Comparison of ENCODE assay signal across 31 cellular contexts in genomic region chr2:158817596-158817995, GRCh38. TPM values are rescaled to one million over a fixed set of nuclear protein-coding genes. Genes with fewer than 3 reads are reported as not detected.
DNase-seq lines count a peak whose midpoint lies in the region; ATAC-seq and TF ChIP-seq lines count a peak whose summit lies in the region.
"Had no signal": no experiment of that assay in that cellular context is flagged by ENCODE, and none has a peak within 500 bp of the region (broad histone marks: within the 10 kb centered on the region; RNA-seq: fewer than 3 reads in every experiment).

No MANE protein-coding gene starts in this region.

- H3K36me3 ChIP-seq in Loucy (ENCODE audit: insufficient read depth, low read length) = no peaks in the 10 kb centered on the region
- H3K36me3 ChIP-seq in upper lobe of right lung = no peaks in the 10 kb centered on the region
- no peaks in the 10 kb centered on the region for H3K36me3 ChIP-seq in psoas muscle (ENCODE audit: insufficient read depth in 1 of 2, low read depth in 1 of 2)
- H3K36me3 ChIP-seq: lower lobe of right lung, thoracic aorta had no signal

- H3K9ac ChIP-seq in Loucy (ENCODE audit: low read depth, low read length, poor library complexity, severe bottlenecking) = no peak overlapping the region

- intact Hi-C loops in upper lobe of right lung (cut with DNase I) = no loop called here
- intact Hi-C loops in psoas muscle (cut with DNase I) = no loop called here

- DNase-seq in AG09309 (ENCODE audit: low read depth) = peak; percentile 11
- DNase-seq in choroid plexus epithelial cell (ENCODE audit: low read depth) = peak; percentile 21
- DNase-seq in NCI-H146 treated with DMSO at 0.1 percent for 48 hours (lab: John Stamatoyannopoulos, UW; ENCODE audit: unreplicated experiment) = no peak
- no peak for DNase-seq in upper lobe of right lung
- DNase-seq in psoas muscle = no peak
- DNase-seq in HuH-7.5 (ENCODE audit: low spot score) = no peak
- DNase-seq: activated B cell treated with CpG ODN at 0.5 μM for 24 hours; activated CD4-positive, alpha-beta T cell treated with anti-CD3 and anti-CD28 coated beads, Interleukin-2, amount 50 U/mL, for 48 hours; activated gamma-delta T cell; central memory CD4-positive, alpha-beta T cell; COR-L47; DMS79 treated with DMSO at 0.1 percent for 48 hours; islet precursor cell; KBM-7; lower lobe of right lung; mucosa of descending colon; MV-4-11; NCI-H187 treated with DMSO at 0.1 percent for 48 hours; NCI-H2227 treated with DMSO at 0.1 percent for 48 hours; NCI-H82; stimulated activated CD4-positive, alpha-beta T cell treated with anti-CD3 and anti-CD28 coated beads, Interleukin-2, amount 100 ng/mL, for 48 hours; stimulated activated naive B cell treated with anti-CD40 and anti-IgM and Interleukin-4, amounts not matched to agents 10 μg/mL and 1 μg/mL and 100 μg/mL, for 72 hours had no signal

- H3F3A ChIP-seq in Loucy (ENCODE audit: low read depth) = no peaks in the 10 kb centered on the region

- H3K4me3 ChIP-seq in AG09309 (ENCODE audit: control insufficient read depth, low read depth, low read length) (no peak overlapping the region), Loucy (ENCODE audit: low read length, poor library complexity, severe bottlenecking) (no peak overlapping the region), choroid plexus epithelial cell (ENCODE audit: low read depth, low read length) (no peak overlapping the region), upper lobe of right lung (no peak overlapping the region), psoas muscle (no peak overlapping the region)
- H3K4me3 ChIP-seq: GM23338, lower lobe of right lung, mucosa of descending colon, thoracic aorta had no signal

- TF ChIP-seq CTCF in AG09309 (IDR thresholded peaks at IDR 0.05; ENCODE audit: control insufficient read depth, insufficient read depth, low read depth, low read length, missing control alignments) (no peak), Loucy (conservative IDR thresholded peaks at IDR 0.05; ENCODE audit: low read length) (no peak), choroid plexus epithelial cell (conservative IDR thresholded peaks at IDR 0.05; ENCODE audit: low read depth, low read length) (no peak), nephron (IDR thresholded peaks at IDR 0.05; ENCODE audit: unreplicated experiment in 3 of 3) (no peak), upper lobe of right lung (IDR thresholded peaks at IDR 0.05) (no peak), psoas muscle (IDR thresholded peaks at IDR 0.05) (no peak)

- no peaks in the 10 kb centered on the region for H3K36me3 Mint-ChIP-seq in nephron (ENCODE audit: low read depth)
- H3K36me3 Mint-ChIP-seq: stimulated activated naive B cell treated with anti-CD40 and anti-IgM and Interleukin-4, amounts not matched to agents 10 μg/mL and 1 μg/mL and 100 μg/mL, for 72 hours had no signal

- H3K9me2 ChIP-seq in Loucy (replicated peaks; ENCODE audit: low read depth, low read length) = no peaks in the 10 kb centered on the region

- no peaks in the 10 kb centered on the region for H3K9me3 Mint-ChIP-seq in nephron
- H3K9me3 Mint-ChIP-seq: activated B cell treated with CpG ODN at 0.5 μM for 24 hours; GM23338; T-helper 2 cell treated with Interferon-gamma antibody and Interleukin-4, amounts not matched to agents 5 μg/mL and 100 μg/mL, for 36 hours had no signal

- H3K27ac ChIP-seq in upper lobe of right lung (no peak overlapping the region), psoas muscle (no peak overlapping the region)
- H3K27ac ChIP-seq: lower lobe of right lung, thoracic aorta had no signal

- peaks cover 78% of the 10 kb centered on the region for H3K4me1 Mint-ChIP-seq in nephron
- H3K4me1 Mint-ChIP-seq: activated B cell treated with CpG ODN at 0.5 μM for 24 hours; stimulated activated naive B cell treated with anti-CD40 and anti-IgM and Interleukin-4, amounts not matched to agents 10 μg/mL and 1 μg/mL and 100 μg/mL, for 72 hours had no signal

- WGBS in psoas muscle, 3 donors = 53 to 63% (median 60%) methylated on average over 3 of the region's 3 CpGs

- peak overlapping the region; percentile 17 to 47 (median 27) for H3K27ac Mint-ChIP-seq in nephron
- H3K27ac Mint-ChIP-seq: activated B cell treated with CpG ODN at 0.5 μM for 24 hours; GM23338; stimulated activated naive B cell treated with anti-CD40 and anti-IgM and Interleukin-4, amounts not matched to agents 10 μg/mL and 1 μg/mL and 100 μg/mL, for 72 hours; T-helper 2 cell treated with Interferon-gamma antibody and Interleukin-4, amounts not matched to agents 5 μg/mL and 100 μg/mL, for 36 hours had no signal

- H3K27me3 ChIP-seq in Loucy (ENCODE audit: insufficient read depth, low read length, poor library complexity, severe bottlenecking) (no peaks in the 10 kb centered on the region), upper lobe of right lung (no peaks in the 10 kb centered on the region), psoas muscle (ENCODE audit: insufficient read depth in 3 of 3, low read length in 2 of 3) (no peaks in the 10 kb centered on the region)

- H3K4me3 Mint-ChIP-seq in nephron = no peak overlapping the region
- H3K4me3 Mint-ChIP-seq: activated B cell treated with CpG ODN at 0.5 μM for 24 hours; GM23338; stimulated activated naive B cell treated with anti-CD40 and anti-IgM and Interleukin-4, amounts not matched to agents 10 μg/mL and 1 μg/mL and 100 μg/mL, for 72 hours; T-helper 2 cell treated with Interferon-gamma antibody and Interleukin-4, amounts not matched to agents 5 μg/mL and 100 μg/mL, for 36 hours had no signal

- H3K4me2 ChIP-seq in Loucy (ENCODE audit: low read depth, low read length, poor library complexity, severe bottlenecking) = peak overlapping the region; percentile 27
- H3K4me2 ChIP-seq: GM23338 had no signal

- H2AFZ ChIP-seq in Loucy (ENCODE audit: low read length) = no peak overlapping the region
- H2AFZ ChIP-seq: GM23338 had no signal

- no peaks in the 10 kb centered on the region for H3K79me2 ChIP-seq in Loucy (ENCODE audit: insufficient read depth, low read length)

- H3K27me3 Mint-ChIP-seq in nephron (ENCODE audit: low read depth) = no peaks in the 10 kb centered on the region

- H3K9me3 ChIP-seq in Loucy (ENCODE audit: insufficient read depth, low read depth, low read length) (no peaks in the 10 kb centered on the region), upper lobe of right lung (no peaks in the 10 kb centered on the region), psoas muscle (no peaks in the 10 kb centered on the region)
- H3K9me3 ChIP-seq: lower lobe of right lung, mucosa of descending colon, thoracic aorta had no signal

- peaks cover 11% of the 10 kb centered on the region for H3K4me1 ChIP-seq in Loucy (ENCODE audit: insufficient read depth, low read length, poor library complexity, severe bottlenecking)
- H3K4me1 ChIP-seq in upper lobe of right lung = no peaks in the 10 kb centered on the region
- H3K4me1 ChIP-seq in psoas muscle = no peaks in the 10 kb centered on the region
- H3K4me1 ChIP-seq: lower lobe of right lung had no signal

- no peaks in the 10 kb centered on the region for H4K20me1 ChIP-seq in Loucy (ENCODE audit: insufficient read depth, low read length, poor library complexity, severe bottlenecking)

- ATAC-seq in upper lobe of right lung = no peak
- no peak for ATAC-seq in psoas muscle
- ATAC-seq: GM23338; lower lobe of right lung; mucosa of descending colon; stimulated activated naive B cell treated with anti-CD40 and anti-IgM and Interleukin-4, amounts not matched to agents 10 μg/mL and 1 μg/mL and 100 μg/mL, for 72 hours had no signal

RNA-seq across cellular contexts. Expression of gene DAPL1, which starts 22.5 kb away (rescaled TPM):
- total RNA-seq in upper lobe of right lung (not detected), psoas muscle (not detected)
- not detected for polyA plus RNA-seq in psoas muscle
- total RNA-seq: A172, activated B cell treated with CpG ODN at 0.5 μM for 24 hours, frontal cortex, GM23338, lower lobe of right lung, pulmonary artery endothelial cell, thoracic aorta had no signal
- polyA plus RNA-seq: BJ, GM23338 had no signal

Comparison
In these comparisons a context has a peak if more than half of its experiments do, and no peak if none do; other contexts are left out.
1. DNase-seq: peak in AG09309 (single experiment) and choroid plexus epithelial cell (single experiment); none in NCI-H146 treated with DMSO at 0.1 percent for 48 hours (single experiment), upper lobe of right lung (single experiment), psoas muscle (0 of 2) and HuH-7.5 (single experiment).